In the genomic region with DNA sequence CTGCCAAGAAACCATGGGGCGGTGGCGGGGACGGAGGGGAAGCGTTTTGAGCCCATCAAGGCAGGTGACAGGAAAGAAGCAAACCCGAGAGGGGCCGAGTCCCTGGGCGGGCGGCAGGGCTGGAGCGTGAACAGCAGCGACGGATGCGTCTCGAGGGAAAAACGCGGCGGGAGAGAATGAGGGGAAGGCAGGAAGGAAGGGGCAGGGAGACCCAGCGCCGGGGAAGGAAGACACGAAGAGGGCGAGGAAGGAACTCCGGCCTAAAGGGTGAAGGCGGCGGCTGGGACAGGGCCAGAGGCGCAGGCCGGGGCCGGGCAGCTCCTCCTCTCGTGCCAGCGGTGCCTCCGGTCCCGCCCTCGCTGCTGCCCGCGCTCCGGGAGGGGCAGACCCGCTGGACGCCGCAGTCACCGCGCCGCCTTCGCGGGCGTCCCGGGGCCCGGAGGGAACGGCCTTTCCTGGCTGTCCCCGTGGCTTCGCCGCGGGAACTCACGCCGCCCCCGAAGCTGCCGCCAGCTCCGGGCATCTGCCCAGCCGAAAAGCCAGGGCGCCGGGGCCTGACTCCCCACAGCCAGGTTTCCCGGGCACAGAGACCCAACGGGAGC, we compare ENCODE assay signal across 8 cellular contexts. TPM values are rescaled to one million over a fixed set of nuclear protein-coding genes. Genes with fewer than 3 reads are reported as not detected.
DNase-seq lines count a peak whose midpoint lies in the region; ATAC-seq and TF ChIP-seq lines count a peak whose summit lies in the region.

No MANE protein-coding gene starts in this region.

- ATAC-seq in GM18858 (IDR thresholded peaks at IDR 0.05; ENCODE audit: unreplicated experiment) = peak; percentile 9
- ATAC-seq in HG03280 (IDR thresholded peaks at IDR 0.05; ENCODE audit: unreplicated experiment) = peak; percentile 21
- peak; percentile 44 to 45 for ATAC-seq in stimulated activated naive B cell treated with anti-CD40 and anti-IgM and Interleukin-4, amounts not matched to agents 10 μg/mL and 1 μg/mL and 100 μg/mL, for 72 hours (replicated peaks)

- in situ Hi-C loops in SK-MEL-5 (cut with HindIII; ENCODE audit: low pct_unique_long_range_greater_than_20kb, low sequenced_read_pairs) = no loop called here

- peaks cover 11 to 19% of the 10 kb centered on the region in 2 donors for H3K4me1 Mint-ChIP-seq in stimulated activated naive B cell treated with anti-CD40 and anti-IgM and Interleukin-4, amounts not matched to agents 10 μg/mL and 1 μg/mL and 100 μg/mL, for 72 hours

- peak overlapping the region; percentile 70 for H3K27ac Mint-ChIP-seq in stimulated activated naive B cell treated with anti-CD40 and anti-IgM and Interleukin-4, amounts not matched to agents 10 μg/mL and 1 μg/mL and 100 μg/mL, for 72 hours

- H3K36me3 Mint-ChIP-seq in stimulated activated naive B cell treated with anti-CD40 and anti-IgM and Interleukin-4, amounts not matched to agents 10 μg/mL and 1 μg/mL and 100 μg/mL, for 72 hours = no peaks in the 10 kb centered on the region

- peak; percentile 84 for DNase-seq in AG20443 (ENCODE audit: low spot score)
- DNase-seq in SK-MEL-5 (ENCODE audit: low read depth, low spot score) = peak; percentile 47
- DNase-seq in choroid plexus epithelial cell (ENCODE audit: low read depth) = peak; percentile 16
- peak; percentile 75 for DNase-seq in left kidney (ENCODE audit: low read depth, low spot score)
- DNase-seq in stimulated activated naive B cell treated with anti-CD40 and anti-IgM and Interleukin-4, amounts not matched to agents 10 μg/mL and 1 μg/mL and 100 μg/mL, for 72 hours = no peak
- no peak for DNase-seq in MV-4-11 (lab: John Stamatoyannopoulos, UW)

- no peak for TF ChIP-seq CTCF in choroid plexus epithelial cell (conservative IDR thresholded peaks at IDR 0.05; ENCODE audit: low read depth, low read length)

- no peaks in the 10 kb centered on the region for H3K9me3 Mint-ChIP-seq in stimulated activated naive B cell treated with anti-CD40 and anti-IgM and Interleukin-4, amounts not matched to agents 10 μg/mL and 1 μg/mL and 100 μg/mL, for 72 hours

- H3K4me3 ChIP-seq in choroid plexus epithelial cell (ENCODE audit: low read depth, low read length) = peak overlapping the region; percentile 81

- peaks cover 19 to 37% of the 10 kb centered on the region in 2 donors for H3K27me3 Mint-ChIP-seq in stimulated activated naive B cell treated with anti-CD40 and anti-IgM and Interleukin-4, amounts not matched to agents 10 μg/mL and 1 μg/mL and 100 μg/mL, for 72 hours

- peak overlapping the region; percentile 89 to 91 for H3K4me3 Mint-ChIP-seq in stimulated activated naive B cell treated with anti-CD40 and anti-IgM and Interleukin-4, amounts not matched to agents 10 μg/mL and 1 μg/mL and 100 μg/mL, for 72 hours

RNA-seq across cellular contexts. Expression of gene RGS12, which starts 0.8 kb away (rescaled TPM):
- 3.9 and 4.8 TPM in 2 replicates for total RNA-seq in SK-MEL-5 (2014; rRNA removed; shearing (Covaris generic))
- 6.1 and 6.6 TPM in 2 replicates for polyA plus RNA-seq in SK-MEL-5 (2015; cell fraction: cytosol; rRNA removed)
- 19.9 and 22.7 TPM in 2 replicates for polyA plus RNA-seq in SK-MEL-5 (2015; cell fraction: nucleus; rRNA removed)

RNA-seq across cellular contexts. Expression of gene MSANTD1, which starts 43.1 kb away (rescaled TPM):
- 0.11 TPM in 1 of 2 replicates, not detected in the other for total RNA-seq in SK-MEL-5 (2014; rRNA removed; shearing (Covaris generic))
- polyA plus RNA-seq in SK-MEL-5 (2015; cell fraction: cytosol; rRNA removed) = 0.11 TPM in 1 of 2 replicates, not detected in the other
- polyA plus RNA-seq in SK-MEL-5 (2015; cell fraction: nucleus; rRNA removed) = 1.3 and 1.5 TPM in 2 replicates

Comparison
In these comparisons a context has a peak if more than half of its experiments do, and no peak if none do; other contexts are left out.
1. DNase-seq: peak in AG20443 (single experiment), SK-MEL-5 (single experiment), choroid plexus epithelial cell (single experiment) and left kidney (single experiment); none in stimulated activated naive B cell treated with anti-CD40 and anti-IgM and Interleukin-4, amounts not matched to agents 10 μg/mL and 1 μg/mL and 100 μg/mL, for 72 hours (single experiment) and MV-4-11 (single experiment).
2. Peak in every context shown above with its lines, with median percentiles within 50 percentile points of each other: ATAC-seq.